ENCODE assay signal across 17 cellular contexts in genomic region chr14:26966942-26967341, GRCh38.
DNase-seq lines count a peak whose midpoint lies in the region; ATAC-seq, FAIRE-seq and TF ChIP-seq lines count a peak whose summit lies in the region.
"Had no signal": no experiment of that assay in that cellular context is flagged by ENCODE, and none has a peak within 500 bp of the region (broad histone marks: within the 10 kb centered on the region; RNA-seq: fewer than 3 reads in every experiment).

No MANE protein-coding gene starts in this region.

- no peak for ATAC-seq in natural killer cell

- 4 to 26% (median 14%) methylated on average over 3 of the region's 3 CpGs for WGBS in small intestine, 3 donors

- no peaks in the 10 kb centered on the region for H3K36me3 Mint-ChIP-seq in natural killer cell

- no peak for FAIRE-seq in small intestine (lab: Jason Lieb, UNC)
- FAIRE-seq: G401.6, GM18507 had no signal

- intact Hi-C loops in natural killer cell (cut with micrococcal nuclease) = no loop called here

- H3K9me3 ChIP-seq in small intestine (ENCODE audit: control insufficient read depth, low read depth) = no peaks in the 10 kb centered on the region

- H3K4me3 ChIP-seq in small intestine (ENCODE audit: low read depth in 1 of 2, low read length in 2 of 2) = no peak overlapping the region

- no peak overlapping the region for H3K4me3 Mint-ChIP-seq in natural killer cell
- H3K4me3 Mint-ChIP-seq: H9 had no signal

- no peaks in the 10 kb centered on the region for H3K27me3 Mint-ChIP-seq in natural killer cell (ENCODE audit: low read depth in 2 of 2)

- no peaks in the 10 kb centered on the region for H3K4me1 ChIP-seq in small intestine (ENCODE audit: control insufficient read depth in 2 of 2, insufficient read depth in 1 of 2, low read depth in 1 of 2, low read length in 1 of 2)

- peaks cover 10% of the 10 kb centered on the region in 2 donors for H3K9me3 Mint-ChIP-seq in natural killer cell

- H3K27me3 ChIP-seq in small intestine (ENCODE audit: control insufficient read depth in 2 of 2, insufficient read depth in 2 of 2, low read length in 2 of 2) = no peaks in the 10 kb centered on the region

- TF ChIP-seq CTCF in natural killer cell (IDR thresholded peaks at IDR 0.05) = no peak

- H3K27ac ChIP-seq in small intestine (ENCODE audit: low read depth in 1 of 2, low read length in 1 of 2) = no peak overlapping the region

- DNase-seq in HPDE6-E6E7 (ENCODE audit: extremely low spot score) (peak; percentile 27), cerebellar cortex (ENCODE audit: low spot score) (peak; percentile 39), iris pigment epithelial cell (ENCODE audit: low read depth) (peak; percentile 21), small intestine (peak; percentile 44), T-helper 1 cell (no peak), natural killer cell (no peak)
- DNase-seq in activated CD8-positive, alpha-beta memory T cell treated with anti-CD3 and anti-CD28 coated beads, Interleukin-2, amount 50 U/mL, for 4 hours = no peak
- DNase-seq: central memory CD4-positive, alpha-beta T cell; erythroblast; H9; Karpas-422; retina; SIG-M5; stimulated activated CD4-positive, alpha-beta T cell treated with anti-CD3 and anti-CD28 coated beads, Interleukin-4, amount 100 ng/mL, for 4 hours; stimulated activated naive CD4-positive, alpha-beta T cell had no signal

- H3K27ac Mint-ChIP-seq in natural killer cell = no peak overlapping the region
- H3K27ac Mint-ChIP-seq: H9 had no signal

- no peaks in the 10 kb centered on the region for H3K4me1 Mint-ChIP-seq in natural killer cell

- no peaks in the 10 kb centered on the region for H3K36me3 ChIP-seq in small intestine (ENCODE audit: control insufficient read depth in 2 of 2, insufficient read depth in 2 of 2, low read length in 2 of 2)

Comparison
In these comparisons a context has a peak if more than half of its experiments do, and no peak if none do; other contexts are left out.
1. DNase-seq: peak in HPDE6-E6E7 (single experiment), cerebellar cortex (single experiment), iris pigment epithelial cell (single experiment) and small intestine (single experiment); none in T-helper 1 cell (0 of 5), activated CD8-positive, alpha-beta memory T cell treated with anti-CD3 and anti-CD28 coated beads, Interleukin-2, amount 50 U/mL, for 4 hours (single experiment) and natural killer cell (single experiment).